Comparison of ENCODE assay signal across 9 cellular contexts in the genomic region with DNA sequence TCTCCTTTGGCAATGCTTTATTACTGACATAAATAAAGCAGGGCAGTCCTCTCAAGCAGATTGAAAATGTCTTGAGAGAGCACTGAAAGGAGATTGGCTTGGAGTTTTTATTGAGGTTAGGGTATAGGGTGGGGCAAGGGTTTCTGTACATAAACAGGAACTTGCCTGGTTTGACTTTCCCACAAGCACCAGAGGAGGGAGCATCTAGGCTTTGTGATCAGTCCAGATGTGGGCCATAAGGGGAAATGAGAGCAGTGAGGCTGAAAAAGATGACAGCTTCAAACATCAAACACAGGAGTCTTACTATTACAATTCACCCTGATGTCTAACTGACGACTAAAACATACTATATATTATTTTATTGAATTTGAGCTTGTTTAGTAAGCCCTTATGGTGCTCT.
DNase-seq lines count a peak whose midpoint lies in the region; ATAC-seq and TF ChIP-seq lines count a peak whose summit lies in the region.
"Had no signal": no experiment of that assay in that cellular context is flagged by ENCODE, and none has a peak within 500 bp of the region (broad histone marks: within the 10 kb centered on the region; RNA-seq: fewer than 3 reads in every experiment).

No MANE protein-coding gene starts in this region.

- H3K4me1 Mint-ChIP-seq in natural killer cell = no peaks in the 10 kb centered on the region

- TF ChIP-seq CTCF in GM12872 (IDR thresholded peaks at IDR 0.05; ENCODE audit: insufficient read depth, low read depth, low read length) (peak; percentile 34; the same call in 1 of the 3 replicates), natural killer cell (IDR thresholded peaks at IDR 0.05) (no peak)

- peak; percentile 82 for ATAC-seq in GM21367 (IDR thresholded peaks at IDR 0.05; ENCODE audit: unreplicated experiment)
- no peak for ATAC-seq in natural killer cell

- H3K4me3 Mint-ChIP-seq in natural killer cell = no peak overlapping the region

- no peak overlapping the region for H3K27ac Mint-ChIP-seq in natural killer cell

- no peaks in the 10 kb centered on the region for H3K27me3 Mint-ChIP-seq in natural killer cell (ENCODE audit: low read depth in 2 of 2)

- peaks cover 2 to 11% of the 10 kb centered on the region in 2 donors for H3K9me3 Mint-ChIP-seq in natural killer cell

- H3K36me3 Mint-ChIP-seq in natural killer cell = no peaks in the 10 kb centered on the region

- DNase-seq in HT-29 (ENCODE audit: low spot score) = peak; percentile 15
- peak; percentile 56 for DNase-seq in amniotic epithelial cell (ENCODE audit: low read depth)
- DNase-seq in natural killer cell = no peak
- DNase-seq in ureter (ENCODE audit: low spot score) = no peak
- no peak for DNase-seq in NCI-H1436 (lab: John Stamatoyannopoulos, UW)
- DNase-seq in NCI-H2227 treated with DMSO at 0.1 percent for 48 hours (lab: John Stamatoyannopoulos, UW) = no peak
- DNase-seq: hippocampal formation had no signal

- intact Hi-C loops in natural killer cell (cut with micrococcal nuclease) = no loop called here

Comparison
In these comparisons a context has a peak if more than half of its experiments do, and no peak if none do; other contexts are left out.
1. DNase-seq: peak in HT-29 (single experiment) and amniotic epithelial cell (single experiment); none in natural killer cell (single experiment), ureter (single experiment), NCI-H1436 (single experiment) and NCI-H2227 treated with DMSO at 0.1 percent for 48 hours (single experiment).